ENCODE assay signal across 28 cellular contexts in genomic region chr7:414681-415560, GRCh38.
DNase-seq lines count a peak whose midpoint lies in the region; ATAC-seq and TF ChIP-seq lines count a peak whose summit lies in the region.
"Had no signal": no experiment of that assay in that cellular context is flagged by ENCODE, and none has a peak within 500 bp of the region (broad histone marks: within the 10 kb centered on the region; RNA-seq: fewer than 3 reads in every experiment).

No MANE protein-coding gene starts in this region.

- CTCF ChIA-PET in GM10248 (lab: Yijun Ruan, JAX): no interaction called here

- peaks cover 3% of the 10 kb centered on the region for H3K27me3 Mint-ChIP-seq in endodermal cell (ENCODE audit: insufficient read depth)
- peaks cover 3% of the 10 kb centered on the region for H3K27me3 Mint-ChIP-seq in nephron progenitor cell (ENCODE audit: low read depth, poor library complexity)
- H3K27me3 Mint-ChIP-seq: activated CD8-positive, alpha-beta T cell treated with anti-CD3 and anti-CD28 coated beads for 36 hours; activated naive CD8-positive, alpha-beta T cell had no signal

- peaks cover 19% of the 10 kb centered on the region for H3K9me3 Mint-ChIP-seq in endodermal cell
- H3K9me3 Mint-ChIP-seq in nephron progenitor cell: peaks cover 20% of the 10 kb centered on the region

- TF ChIP-seq CTCF in endodermal cell (conservative IDR thresholded peaks at IDR 0.05) (no peak), nephron progenitor cell (IDR thresholded peaks at IDR 0.05) (no peak), esophagus squamous epithelium (IDR thresholded peaks at IDR 0.05) (no peak), GM10248 (IDR thresholded peaks at IDR 0.05; ENCODE audit: control extremely low read depth, extremely low read depth, low read depth, missing control alignments) (no peak)

- WGBS in endodermal cell (ENCODE audit: insufficient coverage in 1 of 2, insufficient read length in 1 of 2), 2 experiments: 90 to 96% methylated on average over 27 to 35 of the region's 35 CpGs
- WGBS in aorta, 2 donors: 95 to 96% methylated on average over 35 of the region's 35 CpGs
- 94 to 100% methylated on average over 1 to 3 of the region's 35 CpGs for WGBS in esophagus squamous epithelium, 2 donors

- H3K4me1 Mint-ChIP-seq in endodermal cell (no peaks in the 10 kb centered on the region), nephron progenitor cell (peaks cover 14% of the 10 kb centered on the region)
- H3K4me1 Mint-ChIP-seq: GM23338, neural crest cell had no signal

- intact Hi-C loops in left cardiac atrium (cut with DNase I): no loop called here
- intact Hi-C loops in cardiac septum (cut with DNase I): no loop called here
- intact Hi-C loops in aorta (cut with DNase I): no loop called here
- intact Hi-C loops in esophagus squamous epithelium (cut with DNase I): no loop called here

- no peak overlapping the region for H3K27ac Mint-ChIP-seq in endodermal cell
- peak overlapping the region; percentile 87 for H3K27ac Mint-ChIP-seq in nephron progenitor cell
- H3K27ac Mint-ChIP-seq: activated CD8-positive, alpha-beta T cell treated with anti-CD3 and anti-CD28 coated beads for 36 hours; activated naive CD8-positive, alpha-beta T cell; dendritic cell treated with granulocyte-macrophage colony-stimulating factor and Interleukin-4, amounts not matched to agents 40 ng/mL and 50 ng/mL, for 4 days; GM23338; T-helper 1 cell treated with Interleukin-12 subunit alpha and Interleukin-12 subunit beta and Interleukin-4 antibody, amounts not matched to agents 30 μg/mL and 1 μg/mL, for 36 hours had no signal

- DNase-seq in left cardiac atrium (peak; percentile 16), cardiac septum (ENCODE audit: low spot score) (no peak), endodermal cell (peak; percentile 33), nephron progenitor cell (no peak), aorta (peak; percentile 36 to 63), esophagus squamous epithelium (lab: John Stamatoyannopoulos, UW) (no peak), GM10248 (ENCODE audit: extremely low spot score) (no peak)
- DNase-seq: activated CD8-positive, alpha-beta T cell treated with anti-CD3 and anti-CD28 coated beads for 36 hours; activated effector memory CD4-positive, alpha-beta T cell treated with Interleukin-2 at 50 U/mL for 16 hours; activated T-cell treated with anti-CD3 and anti-CD28 coated beads for 4 hours; central memory CD4-positive, alpha-beta T cell; DMS153; hypothalamus; KBM-7; MM.1S; NCI-H2029 treated with DMSO at 0.1 percent for 48 hours; NCI-H526; trophoblast cell had no signal

- H3K27me3 ChIP-seq in endodermal cell (ENCODE audit: control insufficient read depth, insufficient read depth, low read length, poor library complexity, severe bottlenecking): no peaks in the 10 kb centered on the region
- H3K27me3 ChIP-seq in aorta (ENCODE audit: control insufficient read depth in 1 of 2, insufficient read depth in 2 of 2, low read length in 1 of 2): no peaks in the 10 kb centered on the region
- H3K27me3 ChIP-seq in esophagus squamous epithelium: peaks cover 0 to 15% (median 0%) of the 10 kb centered on the region in 4 donors
- H3K27me3 ChIP-seq: Peyer's patch, SJSA1 had no signal

- no peak overlapping the region for H3K9ac ChIP-seq in endodermal cell (ENCODE audit: extremely low read depth, low read length, poor library complexity, severe bottlenecking)

- ATAC-seq in left cardiac atrium (no peak), aorta (ENCODE audit: low FRiP score) (peak; percentile 37), HG03280 (IDR thresholded peaks at IDR 0.05; ENCODE audit: unreplicated experiment) (no peak)
- ATAC-seq: activated CD8-positive, alpha-beta T cell treated with anti-CD3 and anti-CD28 coated beads for 36 hours had no signal

- POLR2A ChIA-PET in GM10248 (lab: Yijun Ruan, JAX): no interaction called here

- H3K27ac ChIP-seq in endodermal cell (ENCODE audit: low read depth, low read length): no peak overlapping the region
- no peak overlapping the region for H3K27ac ChIP-seq in aorta (ENCODE audit: low read depth in 1 of 2, low read length in 2 of 2)
- no peak overlapping the region for H3K27ac ChIP-seq in esophagus squamous epithelium
- H3K27ac ChIP-seq: Peyer's patch, prostate gland, SJSA1 had no signal

- H3K36me3 ChIP-seq in endodermal cell (ENCODE audit: control insufficient read depth, insufficient read depth, low read length) (no peaks in the 10 kb centered on the region), aorta (ENCODE audit: control insufficient read depth in 1 of 2, insufficient read depth in 2 of 2, low read length in 1 of 2) (no peaks in the 10 kb centered on the region), esophagus squamous epithelium (no peaks in the 10 kb centered on the region)
- H3K36me3 ChIP-seq: Peyer's patch, prostate gland, SJSA1 had no signal

- peaks cover 9% of the 10 kb centered on the region for H3K9me3 ChIP-seq in endodermal cell (ENCODE audit: control insufficient read depth, low read length)
- no peaks in the 10 kb centered on the region for H3K9me3 ChIP-seq in aorta (ENCODE audit: control insufficient read depth, low read length)
- H3K9me3 ChIP-seq in esophagus squamous epithelium: peaks cover 0 to 14% (median 7%) of the 10 kb centered on the region in 3 donors
- H3K9me3 ChIP-seq: Peyer's patch, prostate gland had no signal

- no peak overlapping the region for H3K4me3 ChIP-seq in endodermal cell (ENCODE audit: low read length)
- H3K4me3 ChIP-seq in aorta (ENCODE audit: low read length in 2 of 2): no peak overlapping the region
- H3K4me3 ChIP-seq in esophagus squamous epithelium: no peak overlapping the region
- H3K4me3 ChIP-seq: GM23338, lung, Peyer's patch, prostate gland, SJSA1 had no signal

- H3K36me3 Mint-ChIP-seq in endodermal cell (ENCODE audit: low read depth) (no peaks in the 10 kb centered on the region), nephron progenitor cell (ENCODE audit: low read depth) (peaks cover 7% of the 10 kb centered on the region)

- TF ChIP-seq POLR2A in esophagus squamous epithelium (IDR thresholded peaks at IDR 0.05): no peak

- no peaks in the 10 kb centered on the region for H3K4me1 ChIP-seq in endodermal cell (ENCODE audit: control insufficient read depth, insufficient read depth, low read length)
- no peaks in the 10 kb centered on the region for H3K4me1 ChIP-seq in aorta (ENCODE audit: control insufficient read depth in 1 of 2, insufficient read depth in 2 of 2, low read length in 2 of 2)
- no peaks in the 10 kb centered on the region for H3K4me1 ChIP-seq in esophagus squamous epithelium
- H3K4me1 ChIP-seq: Peyer's patch, prostate gland, SJSA1 had no signal

- no peak overlapping the region for H3K4me3 Mint-ChIP-seq in endodermal cell
- no peak overlapping the region for H3K4me3 Mint-ChIP-seq in nephron progenitor cell
- H3K4me3 Mint-ChIP-seq: activated CD8-positive, alpha-beta T cell treated with anti-CD3 and anti-CD28 coated beads for 36 hours; activated naive CD8-positive, alpha-beta T cell; dendritic cell treated with granulocyte-macrophage colony-stimulating factor and Interleukin-4, amounts not matched to agents 40 ng/mL and 50 ng/mL, for 4 days; GM23338; neural crest cell; T-helper 1 cell treated with Interleukin-12 subunit alpha and Interleukin-12 subunit beta and Interleukin-4 antibody, amounts not matched to agents 30 μg/mL and 1 μg/mL, for 36 hours had no signal

Comparison
In these comparisons a context has a peak if more than half of its experiments do, and no peak if none do; other contexts are left out.
1. DNase-seq: peak in left cardiac atrium (single experiment), endodermal cell (single experiment) and aorta (2 of 2); none in cardiac septum (single experiment), nephron progenitor cell (single experiment), esophagus squamous epithelium (single experiment) and GM10248 (single experiment).